21 cellular contexts compared by ENCODE assay signal in the genomic region with DNA sequence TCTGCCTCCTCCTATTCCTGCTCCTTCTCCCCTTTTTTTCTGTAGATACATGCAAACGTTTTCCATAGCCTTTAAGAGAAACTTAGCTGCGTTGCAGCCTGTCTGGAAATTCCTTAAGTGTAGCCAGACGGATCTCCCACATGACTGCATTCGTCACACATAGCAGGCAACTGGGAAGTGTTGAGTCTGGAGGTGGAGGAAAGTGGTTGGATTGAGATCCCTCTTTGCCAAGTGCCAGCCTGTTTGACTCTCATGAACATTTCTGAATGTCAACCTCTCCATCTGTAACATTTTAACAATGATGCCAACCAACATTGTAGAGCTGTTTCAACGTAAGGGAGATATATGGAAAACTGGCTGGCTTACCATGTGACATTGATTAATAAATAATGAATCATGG. TPM values are rescaled to one million over a fixed set of nuclear protein-coding genes. Genes with fewer than 3 reads are reported as not detected.
"Had no signal": no experiment of that assay in that cellular context is flagged by ENCODE, and none has a peak within 500 bp of the region (broad histone marks: within the 10 kb centered on the region; RNA-seq: fewer than 3 reads in every experiment).

No MANE protein-coding gene starts in this region.

- DNase-seq: activated CD4-positive, alpha-beta T cell treated with anti-CD3 and anti-CD28 coated beads, Interleukin-2, amount 50 U/mL, for 4 hours; activated CD4-positive, CD25-positive, alpha-beta regulatory T cell treated with anti-CD3 and anti-CD28 coated beads, Interleukin-2, amount 50 U/mL, for 72 hours; activated CD8-positive, alpha-beta memory T cell treated with anti-CD3 and anti-CD28 coated beads, Interleukin-2, amount 10 ng/mL, durations not matched to agents 7 days and 5 days; activated effector memory CD4-positive, alpha-beta T cell treated with Interleukin-2 at 50 U/mL for 16 hours; activated T-cell treated with anti-CD3 and anti-CD28 coated beads, Interleukin-2, amount 50 U/mL, for 24 hours; amniotic stem cell; brain microvascular endothelial cell; cerebellar nuclear complex; esophagus squamous epithelium; heart right ventricle; left ventricle myocardium superior; mesendoderm; right cardiac atrium had no signal

- FAIRE-seq: frontal cortex, islet of Langerhans, small intestine had no signal

- H3K36me3 Mint-ChIP-seq: activated CD8-positive, alpha-beta memory T cell treated with anti-CD3 and anti-CD28 coated beads, Interleukin-2, amount 10 ng/mL, durations not matched to agents 7 days and 5 days; activated naive CD4-positive, alpha-beta T cell treated with anti-CD3 and anti-CD28 coated beads, Interleukin-2, amount 50 U/mL, for 24 hours; stimulated activated memory B cell treated with anti-CD40 and anti-IgM and Interleukin-4, amounts not matched to agents 10 μg/mL and 1 μg/mL and 100 μg/mL, for 72 hours had no signal

- H3K4me3 Mint-ChIP-seq: activated CD8-positive, alpha-beta memory T cell treated with anti-CD3 and anti-CD28 coated beads, Interleukin-2, amount 10 ng/mL, durations not matched to agents 7 days and 5 days; activated naive CD4-positive, alpha-beta T cell treated with anti-CD3 and anti-CD28 coated beads, Interleukin-2, amount 50 U/mL, for 24 hours; activated T-cell treated with anti-CD3 and anti-CD28 coated beads, Interleukin-2, amount 50 U/mL, for 24 hours; stimulated activated memory B cell treated with anti-CD40 and anti-IgM and Interleukin-4, amounts not matched to agents 10 μg/mL and 1 μg/mL and 100 μg/mL, for 72 hours had no signal

- H3K4me3 ChIP-seq: dorsolateral prefrontal cortex, esophagus squamous epithelium, heart right ventricle, tibial nerve, vagina had no signal

- ATAC-seq: activated CD8-positive, alpha-beta memory T cell treated with anti-CD3 and anti-CD28 coated beads, Interleukin-2, amount 10 ng/mL, durations not matched to agents 7 days and 5 days; heart right ventricle; left ventricle myocardium superior; right cardiac atrium; stimulated activated memory B cell treated with anti-CD40 and anti-IgM and Interleukin-4, amounts not matched to agents 10 μg/mL and 1 μg/mL and 100 μg/mL, for 72 hours had no signal

- H3K27ac Mint-ChIP-seq: activated CD8-positive, alpha-beta memory T cell treated with anti-CD3 and anti-CD28 coated beads, Interleukin-2, amount 10 ng/mL, durations not matched to agents 7 days and 5 days; activated naive CD4-positive, alpha-beta T cell treated with anti-CD3 and anti-CD28 coated beads, Interleukin-2, amount 50 U/mL, for 24 hours; activated T-cell treated with anti-CD3 and anti-CD28 coated beads, Interleukin-2, amount 50 U/mL, for 24 hours; stimulated activated memory B cell treated with anti-CD40 and anti-IgM and Interleukin-4, amounts not matched to agents 10 μg/mL and 1 μg/mL and 100 μg/mL, for 72 hours had no signal

- H3K27me3 ChIP-seq: brain microvascular endothelial cell, esophagus squamous epithelium, tibial nerve, vagina had no signal

- H3K36me3 ChIP-seq: brain microvascular endothelial cell, esophagus squamous epithelium, heart right ventricle, tibial nerve, vagina had no signal

- H3K9me3 ChIP-seq: esophagus squamous epithelium, heart right ventricle, tibial nerve, vagina had no signal

- H3K4me1 ChIP-seq: esophagus squamous epithelium, heart right ventricle, tibial nerve, vagina had no signal

- H3K4me1 Mint-ChIP-seq: activated CD8-positive, alpha-beta memory T cell treated with anti-CD3 and anti-CD28 coated beads, Interleukin-2, amount 10 ng/mL, durations not matched to agents 7 days and 5 days; activated naive CD4-positive, alpha-beta T cell treated with anti-CD3 and anti-CD28 coated beads, Interleukin-2, amount 50 U/mL, for 24 hours; stimulated activated memory B cell treated with anti-CD40 and anti-IgM and Interleukin-4, amounts not matched to agents 10 μg/mL and 1 μg/mL and 100 μg/mL, for 72 hours had no signal

- H3K27me3 Mint-ChIP-seq: activated naive CD4-positive, alpha-beta T cell treated with anti-CD3 and anti-CD28 coated beads, Interleukin-2, amount 50 U/mL, for 24 hours; stimulated activated memory B cell treated with anti-CD40 and anti-IgM and Interleukin-4, amounts not matched to agents 10 μg/mL and 1 μg/mL and 100 μg/mL, for 72 hours had no signal

- H3K27ac ChIP-seq: brain microvascular endothelial cell, dorsolateral prefrontal cortex, esophagus squamous epithelium, heart right ventricle, tibial nerve, vagina had no signal

- H3K9me3 Mint-ChIP-seq: activated naive CD4-positive, alpha-beta T cell treated with anti-CD3 and anti-CD28 coated beads, Interleukin-2, amount 50 U/mL, for 24 hours; activated T-cell treated with anti-CD3 and anti-CD28 coated beads, Interleukin-2, amount 50 U/mL, for 24 hours; stimulated activated memory B cell treated with anti-CD40 and anti-IgM and Interleukin-4, amounts not matched to agents 10 μg/mL and 1 μg/mL and 100 μg/mL, for 72 hours had no signal

RNA-seq across cellular contexts. Expression of gene FAM9A, which starts 45.1 kb away (rescaled TPM):
- total RNA-seq: activated CD8-positive, alpha-beta memory T cell treated with anti-CD3 and anti-CD28 coated beads, Interleukin-2, amount 10 ng/mL, durations not matched to agents 7 days and 5 days; dorsolateral prefrontal cortex; esophagus squamous epithelium; frontal cortex; heart right ventricle; left ventricle myocardium superior; right cardiac atrium; tibial nerve; vagina had no signal
- polyA plus RNA-seq: heart right ventricle, right cardiac atrium, small intestine had no signal
